Comparison of ENCODE assay signal across 24 cellular contexts in the genomic region with DNA sequence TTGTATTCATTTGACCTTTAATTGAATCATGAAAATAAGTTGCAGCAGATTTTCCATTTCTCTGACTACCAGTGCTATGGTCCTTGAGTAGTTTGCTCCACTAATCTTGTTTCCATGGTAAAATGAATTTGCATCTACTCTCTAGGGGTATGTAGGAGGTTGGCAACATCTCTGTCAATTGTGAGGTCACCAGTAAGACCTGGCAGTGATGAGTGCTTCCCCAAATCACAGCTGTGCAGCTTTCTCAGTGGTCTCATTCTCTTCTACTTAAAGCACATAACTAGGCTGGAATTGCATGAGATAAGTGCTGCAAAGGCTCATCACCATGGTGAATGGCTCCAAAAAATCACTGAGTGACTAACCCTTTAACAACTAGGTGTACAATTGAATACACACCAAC. TPM values are rescaled to one million over a fixed set of nuclear protein-coding genes. Genes with fewer than 3 reads are reported as not detected.
A peak's percentile ranks its signal among the peaks of the same experiment; 100 is the strongest.
DNase-seq lines count a peak whose midpoint lies in the region; ATAC-seq and TF ChIP-seq lines count a peak whose summit lies in the region.
"Had no signal": no experiment of that assay in that cellular context is flagged by ENCODE, and none has a peak within 500 bp of the region (broad histone marks: within the 10 kb centered on the region; RNA-seq: fewer than 3 reads in every experiment).

No MANE protein-coding gene starts in this region.

- H3K27ac ChIP-seq in heart right ventricle, result peak overlapping the region in 3 of 10 donors; percentile 40 to 55 (median 43)
- H3K27ac ChIP-seq: BLaER1, breast epithelium, RWPE1, stomach had no signal

- CTCF ChIA-PET in activated naive CD4-positive, alpha-beta T cell treated with anti-CD3 and anti-CD28 coated beads for 36 hours (lab: Charles Lee), result no interaction called here

- DNase-seq in Right ventricle myocardium superior (no peak), cardiac septum (ENCODE audit: low spot score) (no peak), NAMALWA (ENCODE audit: low spot score) (peak; percentile 77), heart right ventricle (peak in 1 of 2 donors; percentile 34), SIG-M5 treated with dmso at 0.1 percent for 504 hours (lab: John Stamatoyannopoulos, UW; ENCODE audit: unreplicated experiment) (no peak), amniotic stem cell (lab: John Stamatoyannopoulos, UW) (no peak), NCI-H1694 treated with DMSO at 0.1 percent for 48 hours (lab: John Stamatoyannopoulos, UW) (no peak)
- DNase-seq in activated naive CD4-positive, alpha-beta T cell treated with anti-CD3 and anti-CD28 coated beads for 36 hours, result no peak
- DNase-seq: activated CD4-positive, alpha-beta T cell treated with anti-CD3 and anti-CD28 coated beads, Interleukin-2, amount 10 ng/mL, durations not matched to agents 7 days and 5 days; activated CD8-positive, alpha-beta memory T cell treated with anti-CD3 and anti-CD28 coated beads, Interleukin-2, amount 50 U/mL, for 48 hours; activated effector memory CD4-positive, alpha-beta T cell treated with Interleukin-2 at 50 U/mL for 16 hours; EL; foreskin fibroblast; kidney glomerular epithelial cell; NCI-H1436 treated with DMSO at 0.1 percent for 48 hours; stimulated activated CD4-positive, alpha-beta T cell treated with anti-CD3 and anti-CD28 coated beads, Interleukin-2, amount 100 ng/mL, for 24 hours; stomach had no signal

- intact Hi-C loops in Right ventricle myocardium superior (cut with DNase I) (no loop called here), cardiac septum (cut with DNase I) (no loop called here), heart right ventricle (cut with DNase I) (no loop called here)
- intact Hi-C loops in activated naive CD4-positive, alpha-beta T cell treated with anti-CD3 and anti-CD28 coated beads for 36 hours (cut with micrococcal nuclease), result no loop called here

- TF ChIP-seq CTCF in heart right ventricle (IDR thresholded peaks at IDR 0.05), result no peak

- H3K36me3 Mint-ChIP-seq in activated naive CD4-positive, alpha-beta T cell treated with anti-CD3 and anti-CD28 coated beads for 36 hours (ENCODE audit: low read depth), result no peaks in the 10 kb centered on the region
- H3K36me3 Mint-ChIP-seq: natural killer cell treated with Interleukin-12 subunit alpha and Interleukin-12 subunit beta and Interleukin-15 and Interleukin-18, amount 100 ng/mL, for 72 hours; type B pancreatic cell had no signal

- no peaks in the 10 kb centered on the region for H3K9me3 ChIP-seq in heart right ventricle
- H3K9me3 ChIP-seq: BLaER1, breast epithelium, stomach had no signal

- no peaks in the 10 kb centered on the region for H3K27me3 Mint-ChIP-seq in activated naive CD4-positive, alpha-beta T cell treated with anti-CD3 and anti-CD28 coated beads for 36 hours (ENCODE audit: low read depth)
- H3K27me3 Mint-ChIP-seq: activated CD4-positive, alpha-beta T cell treated with anti-CD3 and anti-CD28 coated beads, Interleukin-2, amount 10 ng/mL, durations not matched to agents 7 days and 5 days; natural killer cell treated with Interleukin-12 subunit alpha and Interleukin-12 subunit beta and Interleukin-15 and Interleukin-18, amount 100 ng/mL, for 72 hours; type B pancreatic cell had no signal

- H3K4me1 ChIP-seq in heart right ventricle, result no peaks in the 10 kb centered on the region
- H3K4me1 ChIP-seq: breast epithelium, stomach had no signal

- no peak overlapping the region for H3K4me3 Mint-ChIP-seq in activated naive CD4-positive, alpha-beta T cell treated with anti-CD3 and anti-CD28 coated beads for 36 hours
- H3K4me3 Mint-ChIP-seq: activated CD4-positive, alpha-beta T cell treated with anti-CD3 and anti-CD28 coated beads, Interleukin-2, amount 10 ng/mL, durations not matched to agents 7 days and 5 days; mesothelial cell of epicardium; natural killer cell treated with Interleukin-12 subunit alpha and Interleukin-12 subunit beta and Interleukin-15 and Interleukin-18, amount 100 ng/mL, for 72 hours; type B pancreatic cell had no signal

- peaks cover 4% of the 10 kb centered on the region for H3K9me3 Mint-ChIP-seq in activated naive CD4-positive, alpha-beta T cell treated with anti-CD3 and anti-CD28 coated beads for 36 hours
- H3K9me3 Mint-ChIP-seq: activated CD4-positive, alpha-beta T cell treated with anti-CD3 and anti-CD28 coated beads, Interleukin-2, amount 10 ng/mL, durations not matched to agents 7 days and 5 days; type B pancreatic cell had no signal

- no peak overlapping the region for H3K27ac Mint-ChIP-seq in activated naive CD4-positive, alpha-beta T cell treated with anti-CD3 and anti-CD28 coated beads for 36 hours
- H3K27ac Mint-ChIP-seq: activated CD4-positive, alpha-beta T cell treated with anti-CD3 and anti-CD28 coated beads, Interleukin-2, amount 10 ng/mL, durations not matched to agents 7 days and 5 days; natural killer cell treated with Interleukin-12 subunit alpha and Interleukin-12 subunit beta and Interleukin-15 and Interleukin-18, amount 100 ng/mL, for 72 hours; type B pancreatic cell had no signal

- ATAC-seq in Right ventricle myocardium superior (ENCODE audit: poor library complexity) (peak; percentile 81), heart right ventricle (peak; percentile 61 to 95 (median 82))
- ATAC-seq: natural killer cell treated with Interleukin-12 subunit alpha and Interleukin-12 subunit beta and Interleukin-15 and Interleukin-18, amount 100 ng/mL, for 72 hours had no signal

- no peaks in the 10 kb centered on the region for H3K36me3 ChIP-seq in heart right ventricle
- H3K36me3 ChIP-seq: BLaER1, breast epithelium, stomach had no signal

- no peaks in the 10 kb centered on the region for H3K4me1 Mint-ChIP-seq in activated naive CD4-positive, alpha-beta T cell treated with anti-CD3 and anti-CD28 coated beads for 36 hours (ENCODE audit: low read depth)
- H3K4me1 Mint-ChIP-seq: activated CD4-positive, alpha-beta T cell treated with anti-CD3 and anti-CD28 coated beads, Interleukin-2, amount 10 ng/mL, durations not matched to agents 7 days and 5 days had no signal

- H3K27me3 ChIP-seq in heart right ventricle, result no peaks in the 10 kb centered on the region
- H3K27me3 ChIP-seq: BLaER1, breast epithelium, stomach had no signal

- no peak overlapping the region for H3K4me3 ChIP-seq in heart right ventricle
- H3K4me3 ChIP-seq: BLaER1, breast epithelium, stomach had no signal

RNA-seq across cellular contexts. Expression of gene ADAMTS19, which starts 36.3 kb away (rescaled TPM):
- 0.81 TPM for total RNA-seq in Right ventricle myocardium superior
- 0.40 TPM for total RNA-seq in cardiac septum
- total RNA-seq in heart right ventricle, result 1 to 10 TPM in 1 of 10 donors, under 1 TPM in 9; 0.19 to 1.3 (median 0.48) TPM
- under 1 TPM; 0.15 to 0.16 TPM for polyA plus RNA-seq in heart right ventricle
- not detected for total RNA-seq in activated naive CD4-positive, alpha-beta T cell treated with anti-CD3 and anti-CD28 coated beads for 36 hours
- total RNA-seq: A172; activated CD4-positive, alpha-beta T cell treated with anti-CD3 and anti-CD28 coated beads, Interleukin-2, amount 10 ng/mL, durations not matched to agents 7 days and 5 days; natural killer cell treated with Interleukin-12 subunit alpha and Interleukin-12 subunit beta and Interleukin-15 and Interleukin-18, amount 100 ng/mL, for 72 hours had no signal
